In the genomic region with DNA sequence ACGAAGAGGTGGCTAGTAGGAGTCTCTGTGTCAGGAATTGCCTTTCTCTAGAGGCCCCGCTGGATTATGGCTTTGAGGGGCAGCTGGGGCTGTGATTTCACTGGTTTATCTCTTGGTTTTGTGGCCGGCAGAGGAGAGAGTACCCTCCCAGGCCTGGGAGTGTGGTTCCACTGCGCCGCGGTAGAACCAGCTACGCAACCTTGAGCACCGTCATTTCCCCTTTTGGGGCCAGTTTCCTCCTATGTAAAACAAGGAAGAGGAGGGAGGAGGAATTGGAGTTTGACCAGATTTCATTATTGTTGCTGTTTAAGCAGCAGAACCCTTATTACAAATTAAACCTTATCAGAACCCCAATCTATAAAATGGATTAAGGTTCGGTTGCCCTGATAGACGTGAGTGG, we compare ENCODE assay signal across 20 cellular contexts. TPM values are rescaled to one million over a fixed set of nuclear protein-coding genes. Genes with fewer than 3 reads are reported as not detected.
"Had no signal": no experiment of that assay in that cellular context is flagged by ENCODE, and none has a peak within 500 bp of the region (broad histone marks: within the 10 kb centered on the region; RNA-seq: fewer than 3 reads in every experiment).

No MANE protein-coding gene starts in this region.

- H3K9me3 Mint-ChIP-seq: activated B cell treated with CpG ODN at 0.5 μM for 24 hours; activated naive CD4-positive, alpha-beta T cell treated with anti-CD3 and anti-CD28 coated beads, Interleukin-2, amount 50 U/mL, for 72 hours; activated T-cell treated with anti-CD3 and anti-CD28 coated beads, Interleukin-2, amount 50 U/mL, for 72 hours had no signal

- H3K4me1 ChIP-seq: left ventricle myocardium inferior had no signal

- H3K27ac ChIP-seq: esophagus muscularis mucosa, left ventricle myocardium inferior, neutrophil, transverse colon had no signal

- DNase-seq: activated B cell treated with CpG ODN at 0.5 μM for 24 hours; activated CD4-positive, alpha-beta T cell treated with anti-CD3 and anti-CD28 coated beads for 48 hours; activated CD8-positive, alpha-beta memory T cell treated with anti-CD3 and anti-CD28 coated beads, Interleukin-2, amount 50 U/mL, for 4 hours; activated CD8-positive, alpha-beta T cell treated with anti-CD3 and anti-CD28 coated beads, Interleukin-2, amount 10 ng/mL, durations not matched to agents 7 days and 5 days; activated gamma-delta T cell; activated T-cell treated with anti-CD3 and anti-CD28 coated beads, Interleukin-2, amount 50 U/mL, for 72 hours; kidney; left ventricle myocardium inferior; naive B cell; posterior cingulate gyrus; small intestine; stimulated activated CD4-positive, alpha-beta T cell treated with anti-CD3 and anti-CD28 coated beads, Interleukin-4, amount 100 ng/mL, for 4 hours; stimulated activated CD8-positive, alpha-beta memory T cell treated with anti-CD3 and anti-CD28 coated beads, Interleukin-4, amount 100 ng/mL, for 48 hours; stimulated activated naive CD8-positive, alpha-beta T cell treated with anti-CD3 and anti-CD28 coated beads, Interleukin-15, Interleukin-2, amounts not matched to agents 100 U/mL and 50 U/mL, for 24 hours; transverse colon had no signal

- H3K36me3 Mint-ChIP-seq: naive B cell had no signal

- H3K27ac Mint-ChIP-seq: activated B cell treated with CpG ODN at 0.5 μM for 24 hours; activated CD8-positive, alpha-beta T cell treated with anti-CD3 and anti-CD28 coated beads, Interleukin-2, amount 10 ng/mL, durations not matched to agents 7 days and 5 days; activated naive CD4-positive, alpha-beta T cell treated with anti-CD3 and anti-CD28 coated beads, Interleukin-2, amount 50 U/mL, for 72 hours; activated T-cell treated with anti-CD3 and anti-CD28 coated beads, Interleukin-2, amount 50 U/mL, for 72 hours; naive B cell had no signal

- H3K9me3 ChIP-seq: esophagus muscularis mucosa, left ventricle myocardium inferior, neutrophil, transverse colon had no signal

- H3K4me3 ChIP-seq: esophagus muscularis mucosa, left ventricle myocardium inferior, transverse colon had no signal

- H3K36me3 ChIP-seq: esophagus muscularis mucosa, left ventricle myocardium inferior, neutrophil, transverse colon had no signal

- ATAC-seq: activated CD8-positive, alpha-beta T cell treated with anti-CD3 and anti-CD28 coated beads, Interleukin-2, amount 10 ng/mL, durations not matched to agents 7 days and 5 days; activated naive CD4-positive, alpha-beta T cell treated with anti-CD3 and anti-CD28 coated beads, Interleukin-2, amount 50 U/mL, for 72 hours; activated T-cell treated with anti-CD3 and anti-CD28 coated beads, Interleukin-2, amount 50 U/mL, for 72 hours; stimulated activated naive CD8-positive, alpha-beta T cell treated with anti-CD3 and anti-CD28 coated beads, Interleukin-15, Interleukin-2, amounts not matched to agents 100 U/mL and 50 U/mL, for 24 hours had no signal

- H3K4me3 Mint-ChIP-seq: activated B cell treated with CpG ODN at 0.5 μM for 24 hours; activated CD8-positive, alpha-beta T cell treated with anti-CD3 and anti-CD28 coated beads, Interleukin-2, amount 10 ng/mL, durations not matched to agents 7 days and 5 days; activated T-cell treated with anti-CD3 and anti-CD28 coated beads, Interleukin-2, amount 50 U/mL, for 72 hours; naive B cell had no signal

RNA-seq across cellular contexts. Expression of a gene that starts 4.4 kb away (rescaled TPM):
- total RNA-seq: activated B cell treated with CpG ODN at 0.5 μM for 24 hours; activated CD8-positive, alpha-beta T cell treated with anti-CD3 and anti-CD28 coated beads, Interleukin-2, amount 10 ng/mL, durations not matched to agents 7 days and 5 days; activated naive CD4-positive, alpha-beta T cell treated with anti-CD3 and anti-CD28 coated beads, Interleukin-2, amount 50 U/mL, for 72 hours; activated T-cell treated with anti-CD3 and anti-CD28 coated beads, Interleukin-2, amount 50 U/mL, for 72 hours; cardiac septum; esophagus muscularis mucosa; kidney; left ventricle myocardium inferior; mononuclear cell; transverse colon had no signal
- polyA plus RNA-seq: small intestine had no signal
